Comparison of ENCODE assay signal across 16 cellular contexts in genomic region chr9:114425126-114425525, GRCh38. TPM values are rescaled to one million over a fixed set of nuclear protein-coding genes. Genes with fewer than 3 reads are reported as not detected.
DNase-seq lines count a peak whose midpoint lies in the region; ATAC-seq and TF ChIP-seq lines count a peak whose summit lies in the region.
"Had no signal": no experiment of that assay in that cellular context is flagged by ENCODE, and none has a peak within 500 bp of the region (broad histone marks: within the 10 kb centered on the region; RNA-seq: fewer than 3 reads in every experiment).

No MANE protein-coding gene starts in this region.

- POLR2A ChIA-PET in WTC11 (lab: Charles Lee), result no interaction called here

- no peak overlapping the region for H3K4me2 ChIP-seq in GM23338

- ATAC-seq in GM23338, result peak; percentile 59
- ATAC-seq in WTC11, result peak; percentile 43
- no peak for ATAC-seq in mucosa of descending colon
- ATAC-seq: HepG2 had no signal

- H3K4me1 ChIP-seq in GM23338 (ENCODE audit: insufficient read depth) (no peaks in the 10 kb centered on the region), spleen (peaks cover 0 to 4% (median 0%) of the 10 kb centered on the region in 6 donors), mucosa of descending colon (ENCODE audit: low read depth) (no peaks in the 10 kb centered on the region)
- H3K4me1 ChIP-seq: BE2C, Caco-2 had no signal

- H3K27ac ChIP-seq in GM23338 (ENCODE audit: low read depth) (no peak overlapping the region), spleen (no peak overlapping the region)

- H3K27ac Mint-ChIP-seq in GM23338, result no peak overlapping the region
- H3K27ac Mint-ChIP-seq in WTC11, result no peak overlapping the region
- H3K27ac Mint-ChIP-seq: HFFc6, IgD-negative memory B cell had no signal

- H3K9me3 ChIP-seq in spleen (no peaks in the 10 kb centered on the region), mucosa of descending colon (no peaks in the 10 kb centered on the region)
- H3K9me3 ChIP-seq: BE2C, Caco-2 had no signal

- H3K36me3 ChIP-seq in GM23338 (ENCODE audit: insufficient read depth) (no peaks in the 10 kb centered on the region), H7 (replicated peaks; ENCODE audit: control insufficient read depth, insufficient read depth, low read length) (no peaks in the 10 kb centered on the region), spleen (peaks cover 0 to 28% (median under 1%) of the 10 kb centered on the region in 6 donors), mucosa of descending colon (ENCODE audit: low read depth) (no peaks in the 10 kb centered on the region)
- H3K36me3 ChIP-seq: BE2C had no signal

- H3K27me3 ChIP-seq in GM23338 (ENCODE audit: insufficient read depth) (no peaks in the 10 kb centered on the region), H7 (ENCODE audit: control insufficient read depth, insufficient read depth, low read length) (no peaks in the 10 kb centered on the region), spleen (replicated peaks in 1 of 7) (no peaks in the 10 kb centered on the region)

- CTCF ChIA-PET in WTC11 (lab: Charles Lee), result interaction anchor here (0.6 to 1.9 kb wide), 7 partner anchors 10 to 547 kb away, joined by 3 to 6 read pairs (median 4); no protein-coding TSS in a partner anchor

- DNase-seq in GM23338 (ENCODE audit: low spot score) (no peak), H7 (peak; percentile 73), WTC11 (ENCODE audit: low spot score) (no peak), spleen (peak; percentile 49), HK-2 (ENCODE audit: unreplicated experiment) (no peak), mucosa of descending colon (no peak)
- DNase-seq in activated CD8-positive, alpha-beta memory T cell treated with anti-CD3 and anti-CD28 coated beads, Interleukin-2, amount 50 U/mL, for 4 hours, result no peak
- DNase-seq: ACHN; BE2C; C1 segment of cervical spinal cord; CD4-positive, CD25-positive, alpha-beta regulatory T cell; HCEC 1CT; HFFc6 had no signal

- WGBS in spleen, 5 donors, result 86 to 89% (median 88%) methylated on average over 11 of the region's 11 CpGs

- H3K4me3 ChIP-seq in GM23338 (no peak overlapping the region), H7 (ENCODE audit: insufficient read depth, low read depth, low read length) (no peak overlapping the region), spleen (no peak overlapping the region), mucosa of descending colon (no peak overlapping the region)

- H3K79me2 ChIP-seq in GM23338 (replicated peaks; ENCODE audit: insufficient read depth), result no peaks in the 10 kb centered on the region

- H3K36me3 Mint-ChIP-seq in GM23338 (ENCODE audit: low read depth), result no peaks in the 10 kb centered on the region; the same call in 2 of the 3 replicates
- H3K36me3 Mint-ChIP-seq in WTC11, result no peaks in the 10 kb centered on the region

- TF ChIP-seq POLR2A in spleen (IDR thresholded peaks at IDR 0.05), result no peak

- no peak for TF ChIP-seq CTCF in GM23338 (conservative IDR thresholded peaks at IDR 0.05; ENCODE audit: low read depth in 2 of 2)
- no peak for TF ChIP-seq CTCF in WTC11 (IDR thresholded peaks at IDR 0.05)
- no peak for TF ChIP-seq CTCF in spleen (IDR thresholded peaks at IDR 0.05 in 8 of 11, conservative IDR thresholded peaks at IDR 0.05 in 3 of 11)
- no peak for TF ChIP-seq CTCF in mucosa of descending colon (IDR thresholded peaks at IDR 0.05)

- H3K27me3 Mint-ChIP-seq in GM23338 (ENCODE audit: insufficient read depth, low read depth, poor library complexity) (peaks cover 4% of the 10 kb centered on the region), WTC11 (ENCODE audit: low read depth) (no peaks in the 10 kb centered on the region)
- H3K27me3 Mint-ChIP-seq: CD4-positive, CD25-positive, alpha-beta regulatory T cell; IgD-negative memory B cell had no signal

- H3F3A ChIP-seq in GM23338 (replicated peaks; ENCODE audit: low read depth), result no peaks in the 10 kb centered on the region

- intact Hi-C loops in spleen (cut with DNase I; ENCODE audit: low total_unique reads), result no loop called here
- intact Hi-C loops in mucosa of descending colon (cut with DNase I, micrococcal nuclease), result no loop called here

- no peaks in the 10 kb centered on the region for H3K9me2 ChIP-seq in GM23338 (ENCODE audit: insufficient read depth)

- H3K4me1 Mint-ChIP-seq in GM23338 (peaks cover 14% of the 10 kb centered on the region), WTC11 (peaks cover 10% of the 10 kb centered on the region)
- H3K4me1 Mint-ChIP-seq: CD4-positive, CD25-positive, alpha-beta regulatory T cell; IgD-negative memory B cell had no signal

- no peak overlapping the region for H2AFZ ChIP-seq in GM23338

- H3K4me3 Mint-ChIP-seq in GM23338, result no peak overlapping the region
- H3K4me3 Mint-ChIP-seq in WTC11, result no peak overlapping the region
- H3K4me3 Mint-ChIP-seq: CD4-positive, CD25-positive, alpha-beta regulatory T cell; HFFc6; IgD-negative memory B cell had no signal

- no peaks in the 10 kb centered on the region for H4K20me1 ChIP-seq in GM23338 (replicated peaks; ENCODE audit: insufficient read depth)

- H3K9me3 Mint-ChIP-seq in GM23338 (no peaks in the 10 kb centered on the region), WTC11 (no peaks in the 10 kb centered on the region)
- H3K9me3 Mint-ChIP-seq: CD4-positive, CD25-positive, alpha-beta regulatory T cell; HFFc6; IgD-negative memory B cell had no signal

TF ChIP-seq in GM23338, 12 proteins besides CTCF, POLR2A, EP300 and RAD21:
- TF ChIP-seq POLR2AphosphoS5 (IDR thresholded peaks at IDR 0.05; ENCODE audit: low read depth) (no peak), EZH2phosphoT487 (IDR thresholded peaks at IDR 0.05; ENCODE audit: unreplicated experiment) (no peak), JUNB (IDR thresholded peaks at IDR 0.05; ENCODE audit: unreplicated experiment) (no peak), STAT1 (IDR thresholded peaks at IDR 0.05; ENCODE audit: unreplicated experiment) (no peak)
TF ChIP-seq in GM23338: peak in this region for 0.

TF ChIP-seq in WTC11, 78 proteins besides CTCF, POLR2A, EP300 and RAD21:
- TF ChIP-seq NFATC4 (CRISPR knock-in tag; IDR thresholded peaks at IDR 0.05) (no peak), RELA (CRISPR knock-in tag; IDR thresholded peaks at IDR 0.05; ENCODE audit: borderline replicate concordance) (no peak), ZNF416 (CRISPR knock-in tag; IDR thresholded peaks at IDR 0.05) (no peak), ZNF425 (CRISPR knock-in tag; conservative IDR thresholded peaks at IDR 0.05) (no peak), CREB1 (CRISPR knock-in tag; IDR thresholded peaks at IDR 0.05) (no peak), ETV6 (CRISPR knock-in tag; IDR thresholded peaks at IDR 0.05) (no peak)

RNA-seq across cellular contexts. Expression of gene AKNA, which starts 37.3 kb away (rescaled TPM):
- total RNA-seq in GM23338 (2014; rRNA removed; shearing (Covaris generic)), result 19.6 and 28.1 TPM in 2 replicates
- 9.0 and 11.2 TPM in 2 replicates for polyA plus RNA-seq in GM23338 (2016; fragmentation: Nextera tagmentation; extraction: Ambion mirVana)
- 16.7 and 17.4 TPM in 2 replicates for total RNA-seq in H7 (2014; rRNA removed; shearing (Covaris generic))
- 26.0 to 29.3 TPM (median 27.5 TPM) in 3 replicates for total RNA-seq in WTC11 (2021)
- total RNA-seq in spleen, result 100 to 1,000 TPM; 198 to 324 (median 238) TPM
- 100 to 1,000 TPM in 2 of 3 donors, 10 to 100 TPM in 1; 92.9 to 129 (median 124) TPM for polyA plus RNA-seq in spleen
- 10 to 100 TPM; 29.3 to 45.1 (median 44.9) TPM for total RNA-seq in mucosa of descending colon

Comparison
In these comparisons a context has a peak if more than half of its experiments do, and no peak if none do; other contexts are left out.
1. DNase-seq: peak in H7 (single experiment) and spleen (single experiment); none in GM23338 (single experiment), WTC11 (single experiment), activated CD8-positive, alpha-beta memory T cell treated with anti-CD3 and anti-CD28 coated beads, Interleukin-2, amount 50 U/mL, for 4 hours (single experiment), HK-2 (single experiment) and mucosa of descending colon (0 of 3).